Comparison of ENCODE assay signal across 24 cellular contexts in genomic region chr15:77336006-77336405, GRCh38.
DNase-seq lines count a peak whose midpoint lies in the region; ATAC-seq, FAIRE-seq and TF ChIP-seq lines count a peak whose summit lies in the region.
"Had no signal": no experiment of that assay in that cellular context is flagged by ENCODE, and none has a peak within 500 bp of the region (broad histone marks: within the 10 kb centered on the region; RNA-seq: fewer than 3 reads in every experiment).

No MANE protein-coding gene starts in this region.

- H3K36me3 ChIP-seq in bronchial epithelial cell (ENCODE audit: control insufficient read depth, insufficient read depth, low read length): no peaks in the 10 kb centered on the region
- H3K36me3 ChIP-seq: BE2C, BLaER1 had no signal

- POLR2A ChIA-PET in T-cell (lab: Charles Lee): no interaction called here

- H3K4me1 Mint-ChIP-seq in T-cell: no peaks in the 10 kb centered on the region
- H3K4me1 Mint-ChIP-seq: CD14-positive monocyte; CD4-positive, alpha-beta memory T cell; CD4-positive, CD25-positive, alpha-beta regulatory T cell had no signal

- no peaks in the 10 kb centered on the region for H3K9me3 Mint-ChIP-seq in T-cell

- no peak overlapping the region for H3K4me3 ChIP-seq in bronchial epithelial cell (ENCODE audit: low read depth, low read length)
- H3K4me3 ChIP-seq: BLaER1, GM12878 had no signal

- CTCF ChIA-PET in T-cell (lab: Charles Lee): no interaction called here

- TF ChIP-seq CTCF in bronchial epithelial cell (IDR thresholded peaks at IDR 0.05; ENCODE audit: insufficient read depth, low read length, severe bottlenecking): no peak

- ATAC-seq in T-cell (replicated peaks in 1 of 4): no peak
- ATAC-seq: GM12878 had no signal

- no peak overlapping the region for H3K27ac Mint-ChIP-seq in T-cell
- H3K27ac Mint-ChIP-seq: CD14-positive monocyte; CD4-positive, alpha-beta memory T cell; CD4-positive, CD25-positive, alpha-beta regulatory T cell had no signal

- in situ Hi-C loops in SK-MEL-5 (cut with HindIII; ENCODE audit: low pct_unique_long_range_greater_than_20kb, low sequenced_read_pairs): no loop called here

- DNase-seq in SK-MEL-5 (ENCODE audit: low read depth, low spot score) (peak; percentile 41), bronchial epithelial cell (ENCODE audit: low read depth) (no peak), foreskin melanocyte (peak; percentile 27), NCI-H1436 treated with DMSO at 0.1 percent for 48 hours (lab: John Stamatoyannopoulos, UW) (no peak), T-cell (no peak), HPDE6-E6E7 (ENCODE audit: extremely low spot score) (no peak)
- DNase-seq: 8988T; ACHN; CD4-positive, alpha-beta memory T cell; CD4-positive, CD25-positive, alpha-beta regulatory T cell; CD8-positive, alpha-beta memory T cell; COR-L47; DMS 273 treated with DMSO at 0.1 percent for 48 hours; DMS153; DMS53; DMS79; DND-41; EL; GDM1 had no signal

- H3K36me3 Mint-ChIP-seq in T-cell: no peaks in the 10 kb centered on the region
- H3K36me3 Mint-ChIP-seq: CD4-positive, alpha-beta memory T cell; CD4-positive, CD25-positive, alpha-beta regulatory T cell had no signal

- H3K27me3 Mint-ChIP-seq in T-cell: no peaks in the 10 kb centered on the region
- H3K27me3 Mint-ChIP-seq: CD4-positive, alpha-beta memory T cell; CD4-positive, CD25-positive, alpha-beta regulatory T cell; CD8-positive, alpha-beta memory T cell had no signal

- no peak overlapping the region for H3K4me3 Mint-ChIP-seq in T-cell
- H3K4me3 Mint-ChIP-seq: CD14-positive monocyte; CD4-positive, alpha-beta memory T cell; CD4-positive, CD25-positive, alpha-beta regulatory T cell; CD8-positive, alpha-beta memory T cell had no signal

- peak; percentile 89 for FAIRE-seq in bronchial epithelial cell (lab: Jason Lieb, UNC)
- FAIRE-seq: GM12878, GM12892 had no signal

- H3K27me3 ChIP-seq in bronchial epithelial cell (ENCODE audit: control insufficient read depth, insufficient read depth, low read length): no peaks in the 10 kb centered on the region
- H3K27me3 ChIP-seq: BE2C, BLaER1 had no signal

Comparison
In these comparisons a context has a peak if more than half of its experiments do, and no peak if none do; other contexts are left out.
1. DNase-seq: peak in SK-MEL-5 (single experiment) and foreskin melanocyte (single experiment); none in bronchial epithelial cell (single experiment), NCI-H1436 treated with DMSO at 0.1 percent for 48 hours (single experiment), T-cell (0 of 34) and HPDE6-E6E7 (single experiment).